ENCODE assay signal across 8 cellular contexts in genomic region chr17:75589919-75590303, GRCh38. TPM values are rescaled to one million over a fixed set of nuclear protein-coding genes. Genes with fewer than 3 reads are reported as not detected.
DNase-seq lines count a peak whose midpoint lies in the region; FAIRE-seq and TF ChIP-seq lines count a peak whose summit lies in the region.

No MANE protein-coding gene starts in this region.

- no peak overlapping the region; the same call in 1 of the 2 replicates for H2BK15ac ChIP-seq in H1 (ENCODE audit: low read length)
- peak overlapping the region; percentile 69 for H2BK15ac ChIP-seq in neuronal stem cell (ENCODE audit: low read length)

- 0 out of 2 replicates have a peak overlapping the region, but pooled peaks have one; percentile 24 for H2BK5ac ChIP-seq in H1 (ENCODE audit: low read depth, low read length)
- H2BK5ac ChIP-seq in neuronal stem cell (ENCODE audit: low read length): peak overlapping the region; percentile 53

- no peak overlapping the region for H3K23ac ChIP-seq in H1 (ENCODE audit: insufficient read length)
- H3K23ac ChIP-seq in neuronal stem cell (ENCODE audit: low read depth, low read length, poor library complexity): peak overlapping the region; percentile 89

- POLR2A ChIA-PET in H1 (lab: Charles Lee; ENCODE audit: partially characterized antibody): interaction anchor here (0.5 to 2.4 kb wide), 6 partner anchors 9 to 190 kb away, joined by 3 to 7 read pairs (median 4); partner anchors contain the start of genes SMIM5 and TSEN54

- no peak for TF ChIP-seq POLR2A in H1 (IDR thresholded peaks at IDR 0.05; ENCODE audit: control extremely low read depth in 1 of 2, low read depth in 2 of 2, low read length in 2 of 2)

- peak overlapping the region; percentile 38 for H4K5ac ChIP-seq in H1 (ENCODE audit: insufficient read length, low read depth, low read length)

- H3K4me1 ChIP-seq in BLaER1 (peaks cover 46% of the 10 kb centered on the region), H1 (replicated peaks in 1 of 4; ENCODE audit: control insufficient read depth in 3 of 4, insufficient read depth in 4 of 4, low read length in 3 of 4) (peaks cover 0 to 9% (median 3%) of the 10 kb centered on the region in 4 experiments; a peak in 5 of 7 replicates), neuronal stem cell (ENCODE audit: control insufficient read depth in 2 of 2, insufficient read depth in 1 of 2, low read depth in 1 of 2, low read length in 2 of 2) (peaks cover 0 to 6% of the 10 kb centered on the region in 2 donors), small intestine (ENCODE audit: control insufficient read depth in 2 of 2, insufficient read depth in 1 of 2, low read depth in 1 of 2, low read length in 1 of 2) (no peaks in the 10 kb centered on the region)

- H2BK120ac ChIP-seq in H1 (replicated peaks; ENCODE audit: low read depth, low read length) (no peak overlapping the region), neuronal stem cell (ENCODE audit: low read depth, low read length) (no peak overlapping the region)

- H3K27me3 ChIP-seq in BLaER1: no peaks in the 10 kb centered on the region
- peaks cover 0 to 19% (median 5%) of the 10 kb centered on the region in 4 experiments; a peak in 4 of 7 replicates for H3K27me3 ChIP-seq in H1 (replicated peaks in 1 of 4; ENCODE audit: control insufficient read depth in 3 of 4, extremely low read depth in 1 of 4, insufficient read depth in 3 of 4, low read length in 3 of 4)
- peaks cover 0 to 48% (median 21%) of the 10 kb centered on the region in 3 experiments for H3K27me3 ChIP-seq in neuronal stem cell (ENCODE audit: control insufficient read depth in 3 of 3, insufficient read depth in 3 of 3, low read depth in 1 of 3, low read length in 3 of 3)
- H3K27me3 ChIP-seq in small intestine (ENCODE audit: control insufficient read depth in 2 of 2, insufficient read depth in 2 of 2, low read length in 2 of 2): no peaks in the 10 kb centered on the region

- H3K4me2 ChIP-seq in BLaER1: peak overlapping the region; percentile 96
- H3K4me2 ChIP-seq in H1 (ENCODE audit: insufficient read depth in 1 of 2, low read depth in 2 of 2, low read length in 2 of 2): peak overlapping the region; percentile 77 to 80
- H3K4me2 ChIP-seq in neuronal stem cell (ENCODE audit: insufficient read depth, low read length, poor library complexity, severe bottlenecking): peak overlapping the region; percentile 60

- peak overlapping the region; percentile 90 for H3K4me3 ChIP-seq in BLaER1
- H3K4me3 ChIP-seq in H1 (ENCODE audit: extremely low read depth in 1 of 4, insufficient read depth in 2 of 4, low read depth in 3 of 4, low read length in 4 of 4): peak overlapping the region; percentile 1 to 67 (median 22); a peak in 6 of 8 replicates
- peak overlapping the region in 1 of 2 donors; percentile 76 for H3K4me3 ChIP-seq in neuronal stem cell (ENCODE audit: low read length in 2 of 2)
- peak overlapping the region in 1 of 2 donors; percentile 38 for H3K4me3 ChIP-seq in small intestine (ENCODE audit: low read depth in 1 of 2, low read length in 2 of 2)

- H3K14ac ChIP-seq in H1 (ENCODE audit: insufficient read length): no peak overlapping the region
- H3K14ac ChIP-seq in neuronal stem cell (ENCODE audit: low read length): peak overlapping the region; percentile 40

- no peak overlapping the region for H3K4ac ChIP-seq in H1 (replicated peaks; ENCODE audit: insufficient read length, low read depth, low read length)
- H3K4ac ChIP-seq in neuronal stem cell (ENCODE audit: low read length): peak overlapping the region; percentile 40

- peaks cover 14% of the 10 kb centered on the region; the same call in 1 of the 2 replicates for H3K23me2 ChIP-seq in H1 (ENCODE audit: low read depth, low read length)

- H3K79me1 ChIP-seq in H1 (ENCODE audit: low read depth, low read length): no peaks in the 10 kb centered on the region
- H3K79me1 ChIP-seq in neuronal stem cell (ENCODE audit: low read depth, low read length): peaks cover 5% of the 10 kb centered on the region

- TF ChIP-seq EP300 in H1 (IDR thresholded peaks at IDR 0.05; ENCODE audit: borderline replicate concordance in 1 of 2, low read depth in 2 of 2, low read length in 2 of 2): no peak

- no peak overlapping the region for H2BK20ac ChIP-seq in H1 (ENCODE audit: low read length)

- H3K56ac ChIP-seq in H1 (replicated peaks; ENCODE audit: insufficient read length, low read depth, low read length): no peak overlapping the region

- H3K9ac ChIP-seq in BLaER1: peak overlapping the region; percentile 76
- H3K9ac ChIP-seq in H1 (replicated peaks in 1 of 4; ENCODE audit: extremely low read depth in 1 of 4, low read depth in 3 of 4, low read length in 3 of 4): no peak overlapping the region
- H3K9ac ChIP-seq in neuronal stem cell (ENCODE audit: low read depth, low read length, poor library complexity): no peak overlapping the region

- peaks cover 49% of the 10 kb centered on the region for H4K20me1 ChIP-seq in BLaER1
- H4K20me1 ChIP-seq in H1 (replicated peaks in 1 of 2; ENCODE audit: control insufficient read depth in 1 of 2, insufficient read depth in 2 of 2, low read length in 2 of 2): no peaks in the 10 kb centered on the region

- H2AFZ ChIP-seq in H1 (ENCODE audit: low read length) (0 out of 2 replicates have a peak overlapping the region, but pooled peaks have one; percentile 8), neuronal stem cell (ENCODE audit: low read length) (peak overlapping the region; percentile 90)

- H3K27ac ChIP-seq in BLaER1 (peak overlapping the region; percentile 79), KOPT-K1 (ENCODE audit: low read depth, low read length, poor library complexity, severe bottlenecking) (peak overlapping the region; percentile 57), H1 (ENCODE audit: low read depth, low read length) (no peak overlapping the region), neuronal stem cell (replicated peaks; ENCODE audit: low read length) (no peak overlapping the region), small intestine (ENCODE audit: low read depth in 1 of 2, low read length in 1 of 2) (no peak overlapping the region)

- H3K36me3 ChIP-seq in BLaER1: peaks cover 45% of the 10 kb centered on the region
- no peaks in the 10 kb centered on the region for H3K36me3 ChIP-seq in KOPT-K1 (ENCODE audit: insufficient read depth, low read length)
- H3K36me3 ChIP-seq in H1 (ENCODE audit: control insufficient read depth in 2 of 4, insufficient read depth in 4 of 4, low read length in 3 of 4): no peaks in the 10 kb centered on the region
- H3K36me3 ChIP-seq in neuronal stem cell (replicated peaks in 1 of 2; ENCODE audit: control insufficient read depth in 2 of 2, insufficient read depth in 2 of 2, low read length in 2 of 2): no peaks in the 10 kb centered on the region
- peaks cover 0 to 2% of the 10 kb centered on the region in 2 donors for H3K36me3 ChIP-seq in small intestine (ENCODE audit: control insufficient read depth in 2 of 2, insufficient read depth in 2 of 2, low read length in 2 of 2)

- CTCF ChIA-PET in H1 (lab: Charles Lee; ENCODE audit: partially characterized antibody): interaction anchor here (0.6 to 59.2 kb wide), 20 partner anchors 9 to 168 kb away, joined by 3 to 2200 read pairs (median 3); partner anchors contain the start of genes RECQL5, SAP30BP, SMIM5 and TSEN54

- 0 out of 2 replicates have a peak overlapping the region, but pooled peaks have one; percentile 39 for H2BK12ac ChIP-seq in H1 (ENCODE audit: low read depth, low read length)
- H2BK12ac ChIP-seq in neuronal stem cell (ENCODE audit: low read length): peak overlapping the region; percentile 76

- WGBS in H1 (ENCODE audit: extremely low coverage in 1 of 2, insufficient coverage in 1 of 2, insufficient read length in 1 of 2, insufficient replicate concordance in 2 of 2, low coverage in 1 of 2, low lambda C conversion rate in 2 of 2, missing lambda C conversion rate in 1 of 2), 2 experiments: 81% methylated on average over 26 of the region's 29 CpGs; no CpG with 5 or more reads in 1 of the 2 experiments
- no CpG with 5 or more reads among the region's 29 CpGs for WGBS in neuronal stem cell (ENCODE audit: extremely low coverage in 2 of 2, insufficient read length in 2 of 2, insufficient replicate concordance in 1 of 2), 2 donors
- WGBS in small intestine, 3 donors: 63 to 74% (median 73%) methylated on average over 15 to 29 of the region's 29 CpGs

- H3K18ac ChIP-seq in H1 (ENCODE audit: extremely low read depth, low read length) (no peak overlapping the region), neuronal stem cell (ENCODE audit: low read length) (peak overlapping the region; percentile 91)

- H3K9me3 ChIP-seq in BLaER1 (no peaks in the 10 kb centered on the region), KOPT-K1 (ENCODE audit: insufficient read depth, low read length, poor library complexity, severe bottlenecking) (no peaks in the 10 kb centered on the region), H1 (ENCODE audit: insufficient read depth in 2 of 2, low read depth in 1 of 2, low read length in 1 of 2) (no peaks in the 10 kb centered on the region), neuronal stem cell (replicated peaks in 1 of 2; ENCODE audit: control insufficient read depth in 2 of 2, insufficient read depth in 1 of 2, low read depth in 1 of 2, low read length in 2 of 2) (peaks cover 0 to 11% of the 10 kb centered on the region in 2 donors), small intestine (ENCODE audit: control insufficient read depth, low read depth) (no peaks in the 10 kb centered on the region)

- FAIRE-seq in H1 (lab: Jason Lieb, UNC) (no peak), HTR-8/SVneo (lab: Jason Lieb, UNC) (no peak), small intestine (lab: Jason Lieb, UNC) (no peak)

- DNase-seq in H1 (ENCODE audit: low read depth in 1 of 2, low spot score in 2 of 2) (no peak), neuronal stem cell (ENCODE audit: low spot score) (no peak), CD1c-positive myeloid dendritic cell (ENCODE audit: extremely low spot score) (no peak), HTR-8/SVneo (ENCODE audit: insufficient read length, low spot score) (no peak), small intestine (no peak), pons (ENCODE audit: low spot score) (no peak)

- H3K79me2 ChIP-seq in H1 (ENCODE audit: control insufficient read depth in 1 of 2, insufficient read depth in 2 of 2, low read length in 2 of 2): no peaks in the 10 kb centered on the region

- H4K91ac ChIP-seq in H1 (replicated peaks; ENCODE audit: insufficient read length, low read length) (peak overlapping the region; percentile 42), neuronal stem cell (ENCODE audit: low read depth, low read length, poor library complexity) (no peak overlapping the region)

- H2AK5ac ChIP-seq in H1 (ENCODE audit: low read depth, low read length) (no peak overlapping the region), neuronal stem cell (ENCODE audit: low read depth, low read length) (peak overlapping the region; percentile 94)

- TF ChIP-seq RAD21 in H1 (IDR thresholded peaks at IDR 0.05 in 1 of 2, conservative IDR thresholded peaks at IDR 0.05 in 1 of 2; ENCODE audit: low read depth in 2 of 2, low read length in 2 of 2): no peak

- no peak overlapping the region; the same call in 1 of the 2 replicates for H4K8ac ChIP-seq in H1 (ENCODE audit: extremely low read depth, insufficient read depth, low read length)
- peak overlapping the region; percentile 65 for H4K8ac ChIP-seq in neuronal stem cell (ENCODE audit: low read depth, low read length)

- no peak for TF ChIP-seq CTCF in H1 (IDR thresholded peaks at IDR 0.05; ENCODE audit: control extremely low read depth in 1 of 3, insufficient read depth in 1 of 3, low read depth in 1 of 3, low read length in 3 of 3)

RNA-seq across cellular contexts. Expression of gene MYO15B, which starts 2.3 kb away (rescaled TPM):
- total RNA-seq in H1 (2021; fragmentation: NEBNext Ultra II Directional; extraction: Animal tissue kit (Norgen Biotek cat#: 25700)): 11.2 and 13.8 TPM in 2 replicates
- 7.1 and 15.1 TPM in 2 replicates for polyA plus RNA-seq in H1 (2011; rRNA removed)
- 12.4 TPM for polyA plus RNA-seq in H1 (2011; cell fraction: cytosol; rRNA removed)
- polyA plus RNA-seq in H1 (2011; cell fraction: nucleus; rRNA removed): 107 TPM
- polyA plus RNA-seq in H1 (2012, experiment 1 of 2): 9.4 to 17.6 TPM (median 14.5 TPM) in 4 replicates
- 5.4 TPM for polyA plus RNA-seq in H1 (2012, experiment 2 of 2)
- 5.8 TPM for polyA plus RNA-seq in H1 (2013, experiment 1 of 2)
- polyA plus RNA-seq in H1 (2013, experiment 2 of 2): 4.9 TPM
- 4.1 and 7.9 TPM in 2 replicates for polyA minus RNA-seq in H1 (2011; rRNA and poly(A)+ RNA removed)
- 12.5 TPM for polyA minus RNA-seq in H1 (2011; cell fraction: cytosol; rRNA and poly(A)+ RNA removed)
- 40.4 TPM for polyA minus RNA-seq in H1 (2011; cell fraction: nucleus; rRNA and poly(A)+ RNA removed)
- 8.5 TPM for polyA plus RNA-seq in neuronal stem cell (2013, experiment 1 of 2)
- 8.9 TPM for polyA plus RNA-seq in neuronal stem cell (2013, experiment 2 of 2)
- polyA plus RNA-seq in small intestine: 1,000 to 10,000 TPM in 2 of 3 donors, 100 to 1,000 TPM in 1; 279 to 3,618 (median 2,326) TPM

RNA-seq across cellular contexts. Expression of gene SMIM5, which starts 43.3 kb away (rescaled TPM):
- not detected in 2 replicates for total RNA-seq in H1 (2021; fragmentation: NEBNext Ultra II Directional; extraction: Animal tissue kit (Norgen Biotek cat#: 25700))
- polyA plus RNA-seq in H1 (2011; rRNA removed) (not detected in 2 replicates), small intestine (100 to 1,000 TPM in 1 of 3 donors, 10 to 100 TPM in 2; 11.1 to 114 (median 94.6) TPM)
- not detected for polyA plus RNA-seq in H1 (2011; cell fraction: cytosol; rRNA removed)
- polyA plus RNA-seq in H1 (2011; cell fraction: nucleus; rRNA removed): 0.14 TPM
- polyA plus RNA-seq in H1 (2012, experiment 1 of 2): 0.07 to 0.79 TPM (median 0.30 TPM) in 4 replicates
- polyA plus RNA-seq in H1 (2012, experiment 2 of 2): 0.08 TPM
- polyA plus RNA-seq in H1 (2013, experiment 1 of 2): not detected
- not detected for polyA plus RNA-seq in H1 (2013, experiment 2 of 2)
- polyA minus RNA-seq in H1 (2011; rRNA and poly(A)+ RNA removed): not detected in 2 replicates
- not detected for polyA minus RNA-seq in H1 (2011; cell fraction: cytosol; rRNA and poly(A)+ RNA removed)
- not detected for polyA minus RNA-seq in H1 (2011; cell fraction: nucleus; rRNA and poly(A)+ RNA removed)
- not detected for polyA plus RNA-seq in neuronal stem cell (2013, experiment 1 of 2)
- not detected for polyA plus RNA-seq in neuronal stem cell (2013, experiment 2 of 2)

Comparison
In these comparisons a context has a peak if more than half of its experiments do, and no peak if none do; other contexts are left out.
1. H3K27ac ChIP-seq: peak in BLaER1 (single experiment) and KOPT-K1 (single experiment); none in H1 (single experiment), neuronal stem cell (single experiment) and small intestine (0 of 2).
2. RNA of gene SMIM5, which starts 43.3 kb away (polyA plus RNA-seq): 11.1 to 114 TPM in small intestine; 0.07 to 0.79 TPM in H1; every median in the first group is over 4 times any median in the second.
3. Peak in every context shown above with its lines, with median percentiles within 50 percentile points of each other: H3K4me2 ChIP-seq.